ENCODE assay signal across 26 cellular contexts in the genomic region with DNA sequence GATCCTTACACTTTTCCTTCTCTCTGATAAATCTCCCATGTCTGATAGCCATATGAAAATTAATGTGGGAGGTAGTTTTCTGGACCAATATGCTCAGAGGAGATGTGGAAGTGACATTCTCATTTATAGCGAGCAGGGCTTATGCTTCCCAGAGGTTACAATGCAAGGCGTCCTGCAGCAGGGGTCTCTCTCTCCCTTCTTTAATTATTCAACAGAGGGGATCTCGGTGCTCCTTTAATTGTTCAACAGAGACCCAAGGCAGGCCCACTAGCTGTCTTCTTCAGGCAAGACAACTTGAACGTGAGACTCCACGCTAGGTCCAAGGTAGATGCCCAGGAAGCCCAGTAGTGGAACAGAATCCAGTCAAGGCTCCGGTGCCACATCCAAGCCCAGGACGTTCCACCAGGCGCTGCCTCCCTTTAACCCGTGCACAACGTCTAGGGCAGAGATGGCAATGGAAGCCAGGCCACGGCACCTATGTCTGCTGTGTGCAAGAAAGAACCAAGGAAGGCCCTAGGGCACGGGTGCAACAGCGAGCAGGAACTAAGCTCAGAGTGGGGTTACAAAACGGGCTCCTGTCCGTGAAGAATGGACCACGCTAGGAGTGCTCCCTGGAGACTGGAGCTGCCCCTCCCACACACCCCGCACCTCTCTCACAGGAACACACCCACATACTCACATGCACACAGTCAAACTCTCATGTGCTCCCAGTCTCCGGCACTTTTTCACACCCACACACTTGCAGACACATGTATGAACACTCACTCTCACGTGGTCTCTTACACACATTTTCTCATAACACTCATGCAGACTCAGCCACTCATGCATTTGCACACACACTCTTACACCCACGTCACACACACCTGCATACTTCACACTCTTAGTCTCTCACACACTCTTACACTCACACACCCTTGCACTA.
DNase-seq lines count a peak whose midpoint lies in the region; ATAC-seq, FAIRE-seq and TF ChIP-seq lines count a peak whose summit lies in the region.
"Had no signal": no experiment of that assay in that cellular context is flagged by ENCODE, and none has a peak within 500 bp of the region (broad histone marks: within the 10 kb centered on the region; RNA-seq: fewer than 3 reads in every experiment).

No MANE protein-coding gene starts in this region.

- in situ Hi-C loops in GM12878 (cut with MboI) = no loop called here

- H3K4me3 Mint-ChIP-seq in neural progenitor cell = no peak overlapping the region
- no peak overlapping the region for H3K4me3 Mint-ChIP-seq in activated T-helper 1 cell treated with anti-CD3 and anti-CD28 coated beads, Interleukin-12 subunit alpha, Interleukin-12 subunit beta, Interleukin-2, Interleukin-4 antibody, amounts not matched to agents 30 ng/mL and 10 ng/mL and 1 ng/mL, durations not matched to agents 14 hours and 24 hours and 36 hours
- H3K4me3 Mint-ChIP-seq: IgD-negative memory B cell, naive B cell, T-cell had no signal

- no peaks in the 10 kb centered on the region for H3K36me3 ChIP-seq in GM12878 (ENCODE audit: control insufficient read depth in 2 of 2, insufficient read depth in 2 of 2, low read length in 1 of 2)
- H3K36me3 ChIP-seq in neural progenitor cell = no peaks in the 10 kb centered on the region
- no peaks in the 10 kb centered on the region for H3K36me3 ChIP-seq in mucosa of descending colon (ENCODE audit: low read depth)
- H3K36me3 ChIP-seq: cardiac muscle cell, suprapubic skin had no signal

- H3K9me3 ChIP-seq in AG04450 (ENCODE audit: control insufficient read depth, insufficient read depth, low read length) (no peaks in the 10 kb centered on the region), GM12878 (replicated peaks; ENCODE audit: control insufficient read depth, insufficient read depth, low read length) (no peaks in the 10 kb centered on the region), neural progenitor cell (ENCODE audit: low read depth) (no peaks in the 10 kb centered on the region), mucosa of descending colon (no peaks in the 10 kb centered on the region)
- H3K9me3 ChIP-seq: pancreas, right lobe of liver, suprapubic skin had no signal

- CTCF ChIA-PET in AG04450 (lab: Charles Lee) = interaction anchor here (0.5 to 0.8 kb wide), 3 partner anchors 18 to 100 kb away, joined by 3 to 5 read pairs (median 3); no protein-coding TSS in a partner anchor
- CTCF ChIA-PET in GM12878 (lab: Yijun Ruan, JAX) = no interaction called here

- H3K4me3 ChIP-seq in AG04450 (ENCODE audit: low read depth, low read length) = no peak overlapping the region
- H3K4me3 ChIP-seq in NB4 (ENCODE audit: low read depth, low read length) = no peak overlapping the region
- H3K4me3 ChIP-seq in GM12878 = no peak overlapping the region
- H3K4me3 ChIP-seq in neural progenitor cell = no peak overlapping the region
- H3K4me3 ChIP-seq in mucosa of descending colon = no peak overlapping the region
- H3K4me3 ChIP-seq: cardiac muscle cell, dorsolateral prefrontal cortex, lung, pancreas, right lobe of liver, suprapubic skin had no signal

- no TSS peak for BruUV-seq in GM12878 (replicated peaks; lab: Mats Ljungman, UMichigan)

- no peak for DNase-seq in AG04450 (ENCODE audit: low read depth, low spot score)
- DNase-seq in NB4 (ENCODE audit: low read depth) = peak; percentile 32
- no peak for DNase-seq in GM12878 (ENCODE audit: low read depth, low spot score)
- DNase-seq in neural progenitor cell (ENCODE audit: low spot score) = peak; percentile 38
- no peak for DNase-seq in activated T-helper 1 cell treated with anti-CD3 and anti-CD28 coated beads, Interleukin-12 subunit alpha, Interleukin-12 subunit beta, Interleukin-2, Interleukin-4 antibody, amounts not matched to agents 30 ng/mL and 10 ng/mL and 1 ng/mL, durations not matched to agents 14 hours and 24 hours and 36 hours (ENCODE audit: low spot score)
- no peak for DNase-seq in mucosa of descending colon
- no peak for DNase-seq in SK-N-DZ (ENCODE audit: low spot score)
- DNase-seq in NOMO-1 (lab: John Stamatoyannopoulos, UW; ENCODE audit: unreplicated experiment in 2 of 2) = no peak
- DNase-seq: activated gamma-delta T cell, erythroblast, foreskin keratinocyte, hippocampal formation, islet precursor cell, naive B cell, NCI-H1694 treated with DMSO at 0.1 percent for 48 hours, NCI-H446, Right ventricle myocardium superior, T-cell had no signal

- no peak overlapping the region for H3K4me2 ChIP-seq in GM12878 (ENCODE audit: control insufficient read depth, insufficient read depth)
- no peak overlapping the region for H3K4me2 ChIP-seq in neural progenitor cell

- TF ChIP-seq POLR2A in NB4 (IDR thresholded peaks at IDR 0.05; ENCODE audit: extremely low read depth, insufficient read length) (no peak), GM12878 (IDR thresholded peaks at IDR 0.05; ENCODE audit: low read depth, low read length) (no peak)

- no peak for FAIRE-seq in GM12878 (lab: Jason Lieb, UNC)
- FAIRE-seq: pancreas had no signal

- intact Hi-C loops in GM12878 (cut with micrococcal nuclease; ENCODE audit: unreplicated experiment) (no loop called here), mucosa of descending colon (cut with DNase I, micrococcal nuclease) (no loop called here)
- intact Hi-C loops in activated T-helper 1 cell treated with anti-CD3 and anti-CD28 coated beads, Interleukin-12 subunit alpha, Interleukin-12 subunit beta, Interleukin-2, Interleukin-4 antibody, amounts not matched to agents 30 ng/mL and 10 ng/mL and 1 ng/mL, durations not matched to agents 14 hours and 24 hours and 36 hours (cut with micrococcal nuclease) = no loop called here

- no peaks in the 10 kb centered on the region for H3K36me3 Mint-ChIP-seq in neural progenitor cell
- no peaks in the 10 kb centered on the region for H3K36me3 Mint-ChIP-seq in activated T-helper 1 cell treated with anti-CD3 and anti-CD28 coated beads, Interleukin-12 subunit alpha, Interleukin-12 subunit beta, Interleukin-2, Interleukin-4 antibody, amounts not matched to agents 30 ng/mL and 10 ng/mL and 1 ng/mL, durations not matched to agents 14 hours and 24 hours and 36 hours (ENCODE audit: low read depth)
- H3K36me3 Mint-ChIP-seq: naive B cell, T-cell had no signal

- TF ChIP-seq CTCF in AG04450 (IDR thresholded peaks at IDR 0.05; ENCODE audit: low read depth, low read length) (no peak), NB4 (IDR thresholded peaks at IDR 0.05; ENCODE audit: low read depth, low read length) (no peak), GM12878 (IDR thresholded peaks at IDR 0.05 in 2 of 3, conservative IDR thresholded peaks at IDR 0.05 in 1 of 3; ENCODE audit: control insufficient read depth in 2 of 3, extremely low read depth in 1 of 3, insufficient read depth in 1 of 3, low read depth in 3 of 3, low read length in 3 of 3) (no peak), neural progenitor cell (IDR thresholded peaks at IDR 0.05) (peak; percentile 44), mucosa of descending colon (IDR thresholded peaks at IDR 0.05) (no peak)

- POLR2A ChIA-PET in AG04450 (lab: Yijun Ruan, JAX) (interaction anchor here (0.8 kb wide), 1 partner anchor 35 kb away, joined by 3 read pairs; no protein-coding TSS in a partner anchor), GM12878 (lab: Charles Lee) (no interaction called here)

- no peaks in the 10 kb centered on the region for H3K4me1 ChIP-seq in GM12878 (ENCODE audit: control insufficient read depth, insufficient read depth, low read length)
- no peaks in the 10 kb centered on the region for H3K4me1 ChIP-seq in neural progenitor cell
- peaks cover 20% of the 10 kb centered on the region for H3K4me1 ChIP-seq in mucosa of descending colon (ENCODE audit: low read depth)
- H3K4me1 ChIP-seq: foreskin keratinocyte, right lobe of liver had no signal

- no peaks in the 10 kb centered on the region for H3F3A ChIP-seq in neural progenitor cell (ENCODE audit: low read depth)

- no peak overlapping the region for H3K9ac ChIP-seq in GM12878 (ENCODE audit: control insufficient read depth, insufficient read depth, low read length)
- no peak overlapping the region for H3K9ac ChIP-seq in neural progenitor cell

- H2AFZ ChIP-seq in GM12878 (ENCODE audit: control insufficient read depth, low read depth, low read length) (no peak overlapping the region), neural progenitor cell (replicated peaks) (no peak overlapping the region)

- RAD21 ChIA-PET in GM12878 (lab: Charles Lee; ENCODE audit: unreplicated experiment) = no interaction called here

- no peaks in the 10 kb centered on the region for H3K27me3 Mint-ChIP-seq in neural progenitor cell (ENCODE audit: insufficient read depth, low read depth)
- no peaks in the 10 kb centered on the region for H3K27me3 Mint-ChIP-seq in activated T-helper 1 cell treated with anti-CD3 and anti-CD28 coated beads, Interleukin-12 subunit alpha, Interleukin-12 subunit beta, Interleukin-2, Interleukin-4 antibody, amounts not matched to agents 30 ng/mL and 10 ng/mL and 1 ng/mL, durations not matched to agents 14 hours and 24 hours and 36 hours (ENCODE audit: insufficient read depth)
- H3K27me3 Mint-ChIP-seq: IgD-negative memory B cell, naive B cell, T-cell had no signal

- H3K27me3 ChIP-seq in AG04450 (ENCODE audit: control insufficient read depth, insufficient read depth, low read length) (no peaks in the 10 kb centered on the region), GM12878 (replicated peaks in 1 of 2; ENCODE audit: control insufficient read depth in 2 of 2, insufficient read depth in 2 of 2, low read length in 1 of 2) (no peaks in the 10 kb centered on the region; a peak in 1 of 4 replicates), neural progenitor cell (no peaks in the 10 kb centered on the region)
- H3K27me3 ChIP-seq: cardiac muscle cell, pancreas, right lobe of liver, suprapubic skin had no signal

- no peaks in the 10 kb centered on the region for H3K9me3 Mint-ChIP-seq in neural progenitor cell
- H3K9me3 Mint-ChIP-seq in activated T-helper 1 cell treated with anti-CD3 and anti-CD28 coated beads, Interleukin-12 subunit alpha, Interleukin-12 subunit beta, Interleukin-2, Interleukin-4 antibody, amounts not matched to agents 30 ng/mL and 10 ng/mL and 1 ng/mL, durations not matched to agents 14 hours and 24 hours and 36 hours = no peaks in the 10 kb centered on the region
- H3K9me3 Mint-ChIP-seq: IgD-negative memory B cell, naive B cell, T-cell had no signal

- WGBS in GM12878 (ENCODE audit: insufficient coverage, insufficient replicate concordance, low lambda C conversion rate, missing lambda C conversion rate) = 36% methylated on average over 20 of the region's 20 CpGs

- H3K79me2 ChIP-seq in GM12878 (ENCODE audit: control insufficient read depth, insufficient read depth, low read length) (no peaks in the 10 kb centered on the region), neural progenitor cell (ENCODE audit: low read depth) (no peaks in the 10 kb centered on the region)

- SMC1A ChIA-PET in GM12878 (lab: Charles Lee; ENCODE audit: uncharacterized antibody, unreplicated experiment) = no interaction called here

- H4K20me1 ChIP-seq in GM12878 (ENCODE audit: control insufficient read depth, insufficient read depth) = no peaks in the 10 kb centered on the region
- no peaks in the 10 kb centered on the region for H4K20me1 ChIP-seq in neural progenitor cell (ENCODE audit: low read depth)

- no peak for TF ChIP-seq RAD21 in GM12878 (IDR thresholded peaks at IDR 0.05; ENCODE audit: insufficient read depth, low read depth, low read length)

- H3K4me1 Mint-ChIP-seq in neural progenitor cell = peaks cover 20% of the 10 kb centered on the region
- H3K4me1 Mint-ChIP-seq in activated T-helper 1 cell treated with anti-CD3 and anti-CD28 coated beads, Interleukin-12 subunit alpha, Interleukin-12 subunit beta, Interleukin-2, Interleukin-4 antibody, amounts not matched to agents 30 ng/mL and 10 ng/mL and 1 ng/mL, durations not matched to agents 14 hours and 24 hours and 36 hours (ENCODE audit: low read depth) = no peaks in the 10 kb centered on the region
- H3K4me1 Mint-ChIP-seq: T-cell had no signal

- ATAC-seq in GM12878 (no peak), mucosa of descending colon (no peak)
- ATAC-seq: foreskin keratinocyte, pancreas, T-cell had no signal

- TF ChIP-seq EP300 in GM12878 (IDR thresholded peaks at IDR 0.05; ENCODE audit: borderline replicate concordance in 1 of 2, control insufficient read depth in 1 of 2, low read depth in 2 of 2, low read length in 2 of 2) = no peak

- H3K27ac ChIP-seq in AG04450 (ENCODE audit: low read depth, low read length) (peak overlapping the region; percentile 39), GM12878 (ENCODE audit: control insufficient read depth, insufficient read depth) (no peak overlapping the region), neural progenitor cell (no peak overlapping the region)
- H3K27ac ChIP-seq: C4-2B, cardiac muscle cell, foreskin keratinocyte, pancreas, right lobe of liver, suprapubic skin had no signal

- H3K27ac Mint-ChIP-seq in neural progenitor cell = no peak overlapping the region
- no peak overlapping the region for H3K27ac Mint-ChIP-seq in activated T-helper 1 cell treated with anti-CD3 and anti-CD28 coated beads, Interleukin-12 subunit alpha, Interleukin-12 subunit beta, Interleukin-2, Interleukin-4 antibody, amounts not matched to agents 30 ng/mL and 10 ng/mL and 1 ng/mL, durations not matched to agents 14 hours and 24 hours and 36 hours
- H3K27ac Mint-ChIP-seq: IgD-negative memory B cell, naive B cell, T-cell had no signal

Comparison
In these comparisons a context has a peak if more than half of its experiments do, and no peak if none do; other contexts are left out.
1. DNase-seq: peak in NB4 (single experiment) and neural progenitor cell (single experiment); none in AG04450 (single experiment), GM12878 (single experiment), activated T-helper 1 cell treated with anti-CD3 and anti-CD28 coated beads, Interleukin-12 subunit alpha, Interleukin-12 subunit beta, Interleukin-2, Interleukin-4 antibody, amounts not matched to agents 30 ng/mL and 10 ng/mL and 1 ng/mL, durations not matched to agents 14 hours and 24 hours and 36 hours (single experiment), mucosa of descending colon (0 of 3), SK-N-DZ (single experiment) and NOMO-1 (0 of 2).